Comparison of ENCODE assay signal across 10 cellular contexts in the genomic region with DNA sequence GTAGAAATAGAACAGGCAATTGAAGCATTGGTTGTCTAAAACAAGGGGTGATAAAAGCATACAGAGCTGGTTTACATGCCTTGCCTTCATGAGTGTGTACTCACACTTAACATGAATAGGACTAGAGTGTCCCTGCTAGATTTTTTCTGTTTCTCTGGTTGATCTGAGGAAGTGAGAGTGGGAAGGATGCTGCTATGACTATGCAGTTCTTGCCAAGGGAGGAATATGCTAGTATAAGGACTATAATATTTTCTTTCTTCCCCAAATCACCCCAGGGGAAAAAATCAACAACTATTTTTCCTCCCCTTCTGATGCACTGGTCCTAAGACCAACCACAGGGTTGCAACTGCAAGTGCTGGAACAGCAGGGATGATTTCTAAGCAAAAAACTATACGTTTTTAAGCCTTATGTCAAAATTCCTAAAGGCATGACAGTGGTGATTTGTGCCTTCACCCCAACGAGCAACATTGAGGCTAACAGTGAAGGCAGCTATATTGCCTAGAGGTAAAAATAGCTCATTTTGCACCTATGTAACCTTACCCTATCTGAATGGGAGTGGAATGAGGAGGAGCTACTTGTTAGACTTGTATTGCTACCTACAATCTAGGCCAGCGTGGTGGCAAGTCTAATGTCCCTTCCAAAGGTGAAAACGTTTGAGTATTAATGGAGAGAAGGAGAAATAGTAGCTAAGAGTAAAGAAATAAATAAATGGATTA. TPM values are rescaled to one million over a fixed set of nuclear protein-coding genes. Genes with fewer than 3 reads are reported as not detected.
DNase-seq lines count a peak whose midpoint lies in the region; ATAC-seq, FAIRE-seq and TF ChIP-seq lines count a peak whose summit lies in the region.
"Had no signal": no experiment of that assay in that cellular context is flagged by ENCODE, and none has a peak within 500 bp of the region (broad histone marks: within the 10 kb centered on the region; RNA-seq: fewer than 3 reads in every experiment).

No MANE protein-coding gene starts in this region.

- TF ChIP-seq CTCF in hepatocyte (IDR thresholded peaks at IDR 0.05; ENCODE audit: poor library complexity) (no peak), psoas muscle (IDR thresholded peaks at IDR 0.05) (no peak)

- no peaks in the 10 kb centered on the region for H3K79me2 ChIP-seq in hepatocyte

- ATAC-seq in HG02623 (IDR thresholded peaks at IDR 0.05; ENCODE audit: unreplicated experiment) = peak; percentile 89
- ATAC-seq in psoas muscle = no peak

- H3K9me3 ChIP-seq in hepatocyte (ENCODE audit: low read depth) (no peaks in the 10 kb centered on the region), psoas muscle (no peaks in the 10 kb centered on the region)
- H3K9me3 ChIP-seq: colonic mucosa had no signal

- H3K36me3 ChIP-seq in hepatocyte (replicated peaks; ENCODE audit: insufficient read depth, low read depth) (no peaks in the 10 kb centered on the region), psoas muscle (ENCODE audit: insufficient read depth in 1 of 2, low read depth in 1 of 2) (no peaks in the 10 kb centered on the region)
- H3K36me3 ChIP-seq: colonic mucosa had no signal

- FAIRE-seq in GM18507 (lab: Jason Lieb, UNC) = peak; percentile 74

- H3K4me3 ChIP-seq in hepatocyte (no peak overlapping the region), psoas muscle (no peak overlapping the region)
- H3K4me3 ChIP-seq: colonic mucosa had no signal

- H4K20me1 ChIP-seq in hepatocyte (ENCODE audit: insufficient read depth, poor library complexity, severe bottlenecking) = no peaks in the 10 kb centered on the region

- 54% methylated on average over 4 of the region's 4 CpGs for WGBS in hepatocyte (ENCODE audit: low lambda C conversion rate, missing lambda C conversion rate)
- 42 to 43% (median 43%) methylated on average over 4 of the region's 4 CpGs for WGBS in psoas muscle, 3 donors

- H3K4me1 ChIP-seq in hepatocyte (ENCODE audit: insufficient read depth) (no peaks in the 10 kb centered on the region), psoas muscle (no peaks in the 10 kb centered on the region)
- H3K4me1 ChIP-seq: colonic mucosa had no signal

- H3K27ac ChIP-seq in hepatocyte (peak overlapping the region; percentile 69), psoas muscle (no peak overlapping the region)
- H3K27ac ChIP-seq: colonic mucosa had no signal

- no peak overlapping the region for H3K4me2 ChIP-seq in hepatocyte

- no peak overlapping the region for H2AFZ ChIP-seq in hepatocyte

- no peaks in the 10 kb centered on the region for H3K9me2 ChIP-seq in hepatocyte (replicated peaks; ENCODE audit: insufficient read depth)

- H3K27me3 ChIP-seq in hepatocyte (no peaks in the 10 kb centered on the region), psoas muscle (ENCODE audit: insufficient read depth in 3 of 3, low read length in 2 of 3) (no peaks in the 10 kb centered on the region)
- H3K27me3 ChIP-seq: colonic mucosa had no signal

- intact Hi-C loops in psoas muscle (cut with DNase I) = no loop called here

- DNase-seq in GM18507 (ENCODE audit: extremely low spot score, insufficient read length, low read depth) = no peak
- DNase-seq in NAMALWA (ENCODE audit: low spot score) = peak; percentile 22
- DNase-seq in hepatocyte (ENCODE audit: low spot score) = no peak
- no peak for DNase-seq in stimulated activated CD4-positive, alpha-beta T cell treated with anti-CD3 and anti-CD28 coated beads, Interleukin-2, amount 100 ng/mL, for 24 hours
- no peak for DNase-seq in NCI-H146 treated with DMSO at 0.1 percent for 48 hours (lab: John Stamatoyannopoulos, UW; ENCODE audit: unreplicated experiment)
- DNase-seq in 8988T = no peak
- no peak for DNase-seq in psoas muscle
- DNase-seq: colonic mucosa, NCI-H526 treated with DMSO at 0.1 percent for 48 hours had no signal

RNA-seq across cellular contexts. Expression of a gene that starts 33.5 kb away (rescaled TPM):
- 59.9 and 79.9 TPM in 2 replicates for total RNA-seq in hepatocyte
- polyA plus RNA-seq in hepatocyte = 43.0 and 46.8 TPM in 2 replicates
- 10 to 100 TPM; 28.8 to 42.9 (median 34.8) TPM for total RNA-seq in psoas muscle
- polyA plus RNA-seq in psoas muscle = 10 to 100 TPM; 16.9 to 40.5 (median 22.9) TPM

RNA-seq across cellular contexts. Expression of a gene that starts 35.7 kb away (rescaled TPM):
- total RNA-seq in hepatocyte = 35.7 and 38.7 TPM in 2 replicates
- 18.2 and 23.3 TPM in 2 replicates for polyA plus RNA-seq in hepatocyte
- total RNA-seq in psoas muscle = 10 to 100 TPM in 2 of 4 donors, 1 to 10 TPM in 2; 5.1 to 16.7 (median 9.3) TPM
- 1 to 10 TPM; 5.0 to 6.6 (median 5.4) TPM for polyA plus RNA-seq in psoas muscle
